ENCODE assay signal across 1 cellular context in genomic region chr3:78994174-78995027, GRCh38.
A peak's percentile ranks its signal among the peaks of the same experiment; 100 is the strongest.
TF ChIP-seq lines count a peak whose summit lies in the region.

No MANE protein-coding gene starts in this region.

TF ChIP-seq in HEK293, 187 proteins besides CTCF, POLR2A, EP300 and RAD21 (continued from another document and continues in another):
- peak; percentile 80; the same call in 1 of the 2 replicates for TF ChIP-seq TSHZ1 (tag by site-specific recombination; IDR thresholded peaks at IDR 0.05; ENCODE audit: borderline replicate concordance)
- TF ChIP-seq, protein P1, sequence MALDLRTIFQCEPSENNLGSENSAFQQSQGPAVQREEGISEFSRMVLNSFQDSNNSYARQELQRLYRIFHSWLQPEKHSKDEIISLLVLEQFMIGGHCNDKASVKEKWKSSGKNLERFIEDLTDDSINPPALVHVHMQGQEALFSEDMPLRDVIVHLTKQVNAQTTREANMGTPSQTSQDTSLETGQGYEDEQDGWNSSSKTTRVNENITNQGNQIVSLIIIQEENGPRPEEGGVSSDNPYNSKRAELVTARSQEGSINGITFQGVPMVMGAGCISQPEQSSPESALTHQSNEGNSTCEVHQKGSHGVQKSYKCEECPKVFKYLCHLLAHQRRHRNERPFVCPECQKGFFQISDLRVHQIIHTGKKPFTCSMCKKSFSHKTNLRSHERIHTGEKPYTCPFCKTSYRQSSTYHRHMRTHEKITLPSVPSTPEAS (tag by site-specific recombination; IDR thresholded peaks at IDR 0.05) = no peak
- TF ChIP-seq ZNF558 (tag by site-specific recombination; IDR thresholded peaks at IDR 0.05) = 0 out of 2 replicates have a peak, but pooled peaks have one; percentile 12
- TF ChIP-seq YY1 (tag by site-specific recombination; IDR thresholded peaks at IDR 0.05) = no peak; the same call in 1 of the 2 replicates
- TF ChIP-seq PATZ1 (tag by site-specific recombination; IDR thresholded peaks at IDR 0.05) = no peak
- TF ChIP-seq ZNF280C (tag by site-specific recombination; IDR thresholded peaks at IDR 0.05) = no peak
- TF ChIP-seq PRDM6 (tag by site-specific recombination; IDR thresholded peaks at IDR 0.05) = peak; percentile 99
- no peak for TF ChIP-seq PRDM2 (tag by site-specific recombination; IDR thresholded peaks at IDR 0.05; ENCODE audit: borderline replicate concordance)
- no peak for TF ChIP-seq ZNF398 (tag by site-specific recombination; IDR thresholded peaks at IDR 0.05)
- TF ChIP-seq ZNF24 (tag by site-specific recombination; IDR thresholded peaks at IDR 0.05) = peak; percentile 85
- TF ChIP-seq MZF1 (tag by site-specific recombination; IDR thresholded peaks at IDR 0.05; ENCODE audit: borderline replicate concordance) = no peak
- no peak for TF ChIP-seq ZNF426 (tag by site-specific recombination; IDR thresholded peaks at IDR 0.05)
- no peak for TF ChIP-seq ZNF792 (tag by site-specific recombination; IDR thresholded peaks at IDR 0.05)
- TF ChIP-seq MYNN (tag by site-specific recombination; IDR thresholded peaks at IDR 0.05; ENCODE audit: borderline replicate concordance) = 0 out of 2 replicates have a peak, but pooled peaks have one; percentile 41
- TF ChIP-seq ZFP69B (tag by site-specific recombination; IDR thresholded peaks at IDR 0.05) = peak; percentile 72; the same call in 1 of the 2 replicates
- no peak for TF ChIP-seq ZNF610 (tag by site-specific recombination; IDR thresholded peaks at IDR 0.05; ENCODE audit: borderline replicate concordance)
- no peak for TF ChIP-seq ZNF621 (tag by site-specific recombination; IDR thresholded peaks at IDR 0.05)
- TF ChIP-seq ZNF585B (tag by site-specific recombination; IDR thresholded peaks at IDR 0.05) = no peak
- TF ChIP-seq ZNF513 (tag by site-specific recombination; IDR thresholded peaks at IDR 0.05) = peak; percentile 54; the same call in 1 of the 2 replicates
- no peak for TF ChIP-seq KLF9 (tag by site-specific recombination; IDR thresholded peaks at IDR 0.05; ENCODE audit: low read depth)
- no peak for TF ChIP-seq SP3 (tag by site-specific recombination; IDR thresholded peaks at IDR 0.05)
- no peak for TF ChIP-seq ZNF175 (tag by site-specific recombination; IDR thresholded peaks at IDR 0.05)
- no peak for TF ChIP-seq ZNF248 (tag by site-specific recombination; IDR thresholded peaks at IDR 0.05)
- TF ChIP-seq ZSCAN30 (tag by site-specific recombination; IDR thresholded peaks at IDR 0.05) = peak; percentile 63; the same call in 1 of the 2 replicates
- TF ChIP-seq GLIS2 (tag by site-specific recombination; IDR thresholded peaks at IDR 0.05) = no peak
- TF ChIP-seq ZNF664 (tag by site-specific recombination; IDR thresholded peaks at IDR 0.05) = peak; percentile 64
- TF ChIP-seq ZFP41 (tag by site-specific recombination; IDR thresholded peaks at IDR 0.05; ENCODE audit: borderline replicate concordance) = no peak
- TF ChIP-seq, protein P2, sequence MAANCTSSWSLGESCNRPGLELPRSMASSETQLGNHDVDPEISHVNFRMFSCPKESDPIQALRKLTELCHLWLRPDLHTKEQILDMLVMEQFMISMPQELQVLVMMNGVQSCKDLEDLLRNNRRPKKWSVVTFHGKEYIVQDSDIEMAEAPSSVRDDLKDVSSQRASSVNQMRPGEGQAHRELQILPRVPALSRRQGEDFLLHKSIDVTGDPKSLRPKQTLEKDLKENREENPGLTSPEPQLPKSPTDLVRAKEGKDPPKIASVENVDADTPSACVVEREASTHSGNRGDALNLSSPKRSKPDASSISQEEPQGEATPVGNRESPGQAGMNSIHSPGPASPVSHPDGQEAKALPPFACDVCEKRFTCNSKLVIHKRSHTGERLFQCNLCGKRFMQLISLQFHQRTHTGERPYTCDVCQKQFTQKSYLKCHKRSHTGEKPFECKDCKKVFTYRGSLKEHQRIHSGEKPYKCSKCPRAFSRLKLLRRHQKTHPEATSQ (tag by site-specific recombination; IDR thresholded peaks at IDR 0.05) = no peak
- no peak for TF ChIP-seq RBAK (tag by site-specific recombination; IDR thresholded peaks at IDR 0.05)
- TF ChIP-seq KLF10 (tag by site-specific recombination; IDR thresholded peaks at IDR 0.05) = peak; percentile 48; the same call in 1 of the 2 replicates
- TF ChIP-seq ZNF600 (tag by site-specific recombination; IDR thresholded peaks at IDR 0.05) = no peak
- no peak for TF ChIP-seq ZNF341 (tag by site-specific recombination; IDR thresholded peaks at IDR 0.05; ENCODE audit: low read depth)
- TF ChIP-seq ZNF768 (tag by site-specific recombination; IDR thresholded peaks at IDR 0.05) = no peak
- no peak for TF ChIP-seq ZNF624 (tag by site-specific recombination; IDR thresholded peaks at IDR 0.05)
- no peak for TF ChIP-seq ZNF157 (tag by site-specific recombination; IDR thresholded peaks at IDR 0.05)
- TF ChIP-seq ZNF37A (tag by site-specific recombination; IDR thresholded peaks at IDR 0.05) = no peak
